27 cellular contexts compared by ENCODE assay signal in the genomic region with DNA sequence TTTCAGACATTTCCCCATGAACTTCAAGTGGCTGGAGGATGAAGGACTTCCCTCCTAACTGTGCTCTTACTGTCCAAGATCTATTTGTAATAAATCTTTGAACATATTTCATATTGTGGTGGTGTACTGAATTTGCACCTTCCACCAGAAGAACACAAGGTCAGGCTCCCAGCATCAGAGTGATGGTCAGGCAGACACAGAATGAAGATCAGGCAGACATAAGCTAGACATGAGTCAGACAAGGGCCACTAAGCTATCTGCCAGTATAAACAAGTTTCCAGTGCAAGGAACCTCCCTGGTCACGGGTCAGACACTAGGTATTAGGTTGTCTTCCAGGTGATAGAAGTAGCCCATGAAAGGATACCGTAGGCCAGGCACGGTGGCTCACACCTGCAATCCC. TPM values are rescaled to one million over a fixed set of nuclear protein-coding genes. Genes with fewer than 3 reads are reported as not detected.
A peak's percentile ranks its signal among the peaks of the same experiment; 100 is the strongest.
DNase-seq lines count a peak whose midpoint lies in the region; ATAC-seq, FAIRE-seq and TF ChIP-seq lines count a peak whose summit lies in the region.
"Had no signal": no experiment of that assay in that cellular context is flagged by ENCODE, and none has a peak within 500 bp of the region (broad histone marks: within the 10 kb centered on the region; RNA-seq: fewer than 3 reads in every experiment).

No MANE protein-coding gene starts in this region.

- intact Hi-C loops in Right ventricle myocardium inferior (cut with DNase I), result no loop called here
- intact Hi-C loops in transverse colon (cut with DNase I; ENCODE audit: low total_unique reads), result no loop called here

- H3K27me3 ChIP-seq in right atrium auricular region, result no peaks in the 10 kb centered on the region
- H3K27me3 ChIP-seq in bronchial epithelial cell (ENCODE audit: control insufficient read depth, insufficient read depth, low read length), result peaks cover 1% of the 10 kb centered on the region
- peaks cover 53% of the 10 kb centered on the region for H3K27me3 ChIP-seq in transverse colon
- H3K27me3 ChIP-seq: BLaER1 treated with 17β-estradiol and CSF1 and Interleukin-3, amounts not matched to agents 10 nM and 100 nM had no signal

- WGBS in transverse colon (ENCODE audit: low coverage in 1 of 2), 2 donors, result 81% methylated on average over 3 of the region's 3 CpGs; no CpG with 5 or more reads in 1 of the 2 donors

- H3K4me3 ChIP-seq in right atrium auricular region (no peak overlapping the region), bronchial epithelial cell (ENCODE audit: low read depth, low read length) (no peak overlapping the region), fibroblast of mammary gland (ENCODE audit: control insufficient read depth, low read depth, low read length) (no peak overlapping the region), transverse colon (no peak overlapping the region)
- H3K4me3 ChIP-seq: BLaER1 treated with 17β-estradiol and CSF1 and Interleukin-3, amounts not matched to agents 10 nM and 100 nM; GM12878 had no signal

- H3K36me3 ChIP-seq in right atrium auricular region (no peaks in the 10 kb centered on the region), bronchial epithelial cell (ENCODE audit: control insufficient read depth, insufficient read depth, low read length) (no peaks in the 10 kb centered on the region), transverse colon (no peaks in the 10 kb centered on the region)
- H3K36me3 ChIP-seq: BLaER1 treated with 17β-estradiol and CSF1 and Interleukin-3, amounts not matched to agents 10 nM and 100 nM had no signal

- FAIRE-seq in bronchial epithelial cell (lab: Jason Lieb, UNC), result no peak
- FAIRE-seq: GM12878 had no signal

- in situ Hi-C loops in transverse colon (cut with MboI; ENCODE audit: low pct_ligation_motif_present in 1 of 4, low pct_unique_long_range_greater_than_20kb in 1 of 4, low sequenced_read_pairs in 3 of 4), result no loop called here

- H3K27ac ChIP-seq in right atrium auricular region (no peak overlapping the region), transverse colon (no peak overlapping the region)
- H3K27ac ChIP-seq: BLaER1 treated with 17β-estradiol and CSF1 and Interleukin-3, amounts not matched to agents 10 nM and 100 nM had no signal

- TF ChIP-seq EP300 in transverse colon (IDR thresholded peaks at IDR 0.05; ENCODE audit: low read depth), result no peak

- no peaks in the 10 kb centered on the region for H3K4me1 ChIP-seq in right atrium auricular region
- no peaks in the 10 kb centered on the region for H3K4me1 ChIP-seq in transverse colon

- ATAC-seq in Right ventricle myocardium inferior (no peak), HG03196 (IDR thresholded peaks at IDR 0.05; ENCODE audit: unreplicated experiment) (no peak), GM21526 (IDR thresholded peaks at IDR 0.05; ENCODE audit: low FRiP score, unreplicated experiment) (no peak)
- ATAC-seq: GM12878, HCT116 had no signal

- peaks cover 0 to 20% of the 10 kb centered on the region in 2 donors for H3K9me3 ChIP-seq in right atrium auricular region
- peaks cover 0 to 3% of the 10 kb centered on the region in 2 donors for H3K9me3 ChIP-seq in transverse colon

- peak; percentile 30 for DNase-seq in right atrium auricular region (ENCODE audit: low spot score)
- DNase-seq in Right ventricle myocardium inferior (ENCODE audit: missing footprints), result no peak
- peak; percentile 5 for DNase-seq in bronchial epithelial cell (ENCODE audit: low read depth)
- peak; percentile 6 for DNase-seq in fibroblast of mammary gland (ENCODE audit: low read depth)
- DNase-seq in transverse colon, result no peak
- DNase-seq: AML-193; CD4-positive, alpha-beta T cell; DMS53; EL; GDM1; NCI-H1092; NCI-H1417 treated with DMSO at 0.1 percent for 48 hours; NCI-H1694 treated with DMSO at 0.1 percent for 48 hours; NCI-H2081; NCI-H2227 treated with DMSO at 0.1 percent for 48 hours; NCI-H526 treated with DMSO at 0.1 percent for 48 hours; RPMI8226; SHP77 had no signal

- TF ChIP-seq POLR2A in transverse colon (IDR thresholded peaks at IDR 0.05), result no peak

- no peak for TF ChIP-seq CTCF in right atrium auricular region (IDR thresholded peaks at IDR 0.05)
- TF ChIP-seq CTCF in bronchial epithelial cell (IDR thresholded peaks at IDR 0.05; ENCODE audit: insufficient read depth, low read length, severe bottlenecking), result no peak
- TF ChIP-seq CTCF in fibroblast of mammary gland (conservative IDR thresholded peaks at IDR 0.05; ENCODE audit: control insufficient read depth, insufficient read depth, low read depth, low read length), result no peak
- TF ChIP-seq CTCF in transverse colon (IDR thresholded peaks at IDR 0.05), result no peak

RNA-seq across cellular contexts. Expression of a gene that starts 20.0 kb away (rescaled TPM):
- total RNA-seq in right atrium auricular region (not detected), Right ventricle myocardium inferior (not detected), bronchial epithelial cell (not detected in 2 replicates), transverse colon (1 to 10 TPM in 1 of 4 donors, under 1 TPM in 1, not detected in 2; 0.55 to 1.5 TPM)
- total RNA-seq: A172; CD4-positive, alpha-beta T cell; GM12878; H4; HT-29; NCI-H460 had no signal

RNA-seq across cellular contexts. Expression of a gene that starts 29.0 kb away (rescaled TPM):
- not detected for total RNA-seq in right atrium auricular region
- total RNA-seq in Right ventricle myocardium inferior, result not detected
- total RNA-seq in bronchial epithelial cell, result not detected in 2 replicates
- not detected for total RNA-seq in transverse colon
- total RNA-seq: A172; CD4-positive, alpha-beta T cell; GM12878; H4; HT-29; NCI-H460 had no signal

RNA-seq across cellular contexts. Expression of a gene that starts 37.4 kb away (rescaled TPM):
- total RNA-seq in right atrium auricular region, result under 1 TPM; 0.56 to 0.86 TPM
- 2.2 TPM for total RNA-seq in Right ventricle myocardium inferior
- 0.26 and 0.38 TPM in 2 replicates for total RNA-seq in bronchial epithelial cell
- total RNA-seq in transverse colon, result 100 to 1,000 TPM in 3 of 4 donors, 10 to 100 TPM in 1; 91.1 to 244 (median 136) TPM

Comparison
In these comparisons a context has a peak if more than half of its experiments do, and no peak if none do; other contexts are left out.
1. DNase-seq: peak in right atrium auricular region (single experiment), bronchial epithelial cell (single experiment) and fibroblast of mammary gland (single experiment); none in Right ventricle myocardium inferior (single experiment) and transverse colon (single experiment).
2. RNA of a gene that starts 37.4 kb away (total RNA-seq): 91.1 to 244 TPM in transverse colon; 2.2 TPM in Right ventricle myocardium inferior (single experiment), 0.56 to 0.86 TPM in right atrium auricular region and 0.26 to 0.38 TPM in bronchial epithelial cell; every median in the first group is over 10 times any median in the second.